7 cellular contexts compared by ENCODE assay signal in genomic region chr15:25640969-25641745, GRCh38.
DNase-seq lines count a peak whose midpoint lies in the region; ATAC-seq and TF ChIP-seq lines count a peak whose summit lies in the region.
"Not testable (repeated sequence)": the region's sequence is repeated elsewhere in the genome, so short reads cannot be mapped to it uniquely, and the experiment has no call there.

No MANE protein-coding gene starts in this region.

- H3F3A ChIP-seq in neural cell (ENCODE audit: insufficient read depth, low read length, poor library complexity, severe bottlenecking) = not testable (repeated sequence)
- peaks cover 21% of the 10 kb centered on the region for H3F3A ChIP-seq in smooth muscle cell (ENCODE audit: low read depth)

- not testable (repeated sequence) for H3K4me1 ChIP-seq in SJCRH30; lung (ENCODE audit: control insufficient read depth in 2 of 2, insufficient read depth in 2 of 2, low read length in 2 of 2)
- H3K4me1 ChIP-seq in hepatocyte (ENCODE audit: insufficient read depth) (peaks cover 39% of the 10 kb centered on the region), smooth muscle cell (ENCODE audit: low read depth) (peaks cover 45% of the 10 kb centered on the region)

- H3K4me2 ChIP-seq in hepatocyte (peak overlapping the region; percentile 55), neural cell (ENCODE audit: low read length) (peak overlapping the region; percentile 1), smooth muscle cell (peak overlapping the region; percentile 61)

- peak overlapping the region; percentile 2 for H3K4me3 Mint-ChIP-seq in progenitor cell of endocrine pancreas (ENCODE audit: low read depth)

- not testable (repeated sequence) for ATAC-seq in lung (ENCODE audit: insufficient read depth, low FRiP score)

- not testable (repeated sequence) for H3K4me3 ChIP-seq in SJCRH30, hepatocyte, lung, smooth muscle cell
- peak overlapping the region; percentile 44 for H3K4me3 ChIP-seq in neural cell (ENCODE audit: low read length)

- TF ChIP-seq RAD21 in neural cell (conservative IDR thresholded peaks at IDR 0.05) = not testable (repeated sequence)

- not testable (repeated sequence) for H3K36me3 Mint-ChIP-seq in progenitor cell of endocrine pancreas (ENCODE audit: insufficient read depth)

- H3K27me3 Mint-ChIP-seq in progenitor cell of endocrine pancreas = not testable (repeated sequence)

- H2AFZ ChIP-seq in hepatocyte (peak overlapping the region; percentile 12), smooth muscle cell (ENCODE audit: low read depth) (peak overlapping the region; percentile 44)
- H2AFZ ChIP-seq in neural cell (ENCODE audit: low read depth, low read length) = not testable (repeated sequence)

- H4K20me1 ChIP-seq in hepatocyte (ENCODE audit: insufficient read depth, poor library complexity, severe bottlenecking); neural cell (ENCODE audit: insufficient read depth); smooth muscle cell (ENCODE audit: low read depth): not testable (repeated sequence)

- TF ChIP-seq EP300 in neural cell (conservative IDR thresholded peaks at IDR 0.05; ENCODE audit: poor library complexity, severe bottlenecking) = not testable (repeated sequence)

- peaks cover 18% of the 10 kb centered on the region for H3K79me2 ChIP-seq in hepatocyte
- H3K79me2 ChIP-seq in neural cell (replicated peaks; ENCODE audit: insufficient read depth, low read length); smooth muscle cell (ENCODE audit: low read depth): not testable (repeated sequence)

- 27% methylated on average over 7 of the region's 7 CpGs for WGBS in hepatocyte (ENCODE audit: low lambda C conversion rate, missing lambda C conversion rate)
- WGBS in lung, 2 donors = 50 to 68% methylated on average over 7 of the region's 7 CpGs
- 20% methylated on average over 7 of the region's 7 CpGs for WGBS in smooth muscle cell (ENCODE audit: low lambda C conversion rate)

- not testable (repeated sequence) for H3K27me3 ChIP-seq in SJCRH30; hepatocyte; lung (ENCODE audit: control insufficient read depth, insufficient read depth); neural cell (ENCODE audit: insufficient read depth, low read depth, low read length); smooth muscle cell (ENCODE audit: low read depth)

- peak overlapping the region; percentile 36 for H3K9ac ChIP-seq in neural cell (ENCODE audit: low read length)
- not testable (repeated sequence) for H3K9ac ChIP-seq in smooth muscle cell (ENCODE audit: low read depth)

- H3K36me3 ChIP-seq in SJCRH30; hepatocyte (replicated peaks; ENCODE audit: insufficient read depth, low read depth); lung (ENCODE audit: control insufficient read depth in 2 of 2, insufficient read depth in 2 of 2, low read length in 2 of 2); neural cell (ENCODE audit: insufficient read depth, low read length); smooth muscle cell (ENCODE audit: low read depth): not testable (repeated sequence)

- H3K27ac Mint-ChIP-seq in progenitor cell of endocrine pancreas = peak overlapping the region; percentile 92

- H3K9me3 ChIP-seq in SJCRH30 (replicated peaks); hepatocyte (ENCODE audit: low read depth); lung (ENCODE audit: control insufficient read depth in 2 of 2, insufficient read depth in 1 of 2, low read length in 1 of 2); neural cell (ENCODE audit: low read length); smooth muscle cell (replicated peaks; ENCODE audit: low read depth): not testable (repeated sequence)

- H3K9me2 ChIP-seq in hepatocyte (replicated peaks; ENCODE audit: insufficient read depth); neural cell (ENCODE audit: insufficient read depth, low read length): not testable (repeated sequence)

- H3K9me3 Mint-ChIP-seq in progenitor cell of endocrine pancreas (ENCODE audit: low read depth) = not testable (repeated sequence)

- H3K27ac ChIP-seq in SJCRH30 = peak overlapping the region; percentile 16; the same call in 1 of the 2 replicates
- H3K27ac ChIP-seq in hepatocyte = peak overlapping the region; percentile 70
- not testable (repeated sequence) for H3K27ac ChIP-seq in lung (ENCODE audit: low read depth in 1 of 2, low read length in 1 of 2)
- peak overlapping the region; percentile 72 for H3K27ac ChIP-seq in neural cell (ENCODE audit: low read length)
- peak overlapping the region; percentile 67 for H3K27ac ChIP-seq in smooth muscle cell (ENCODE audit: low read depth)

- not testable (repeated sequence) for TF ChIP-seq CTCF in hepatocyte (IDR thresholded peaks at IDR 0.05; ENCODE audit: poor library complexity); lung (IDR thresholded peaks at IDR 0.05; ENCODE audit: control extremely low read depth, extremely low read depth); neural cell (IDR thresholded peaks at IDR 0.05; ENCODE audit: poor library complexity, severe bottlenecking); progenitor cell of endocrine pancreas (IDR thresholded peaks at IDR 0.05; ENCODE audit: unreplicated experiment); smooth muscle cell (IDR thresholded peaks at IDR 0.05; ENCODE audit: borderline replicate concordance, insufficient read depth, poor library complexity, severe bottlenecking)

- DNase-seq in NCI-H524 (lab: John Stamatoyannopoulos, UW) (peak; percentile 68 to 87), lung (ENCODE audit: low spot score) (peak; percentile 46)
- not testable (repeated sequence) for DNase-seq in SJCRH30; hepatocyte (ENCODE audit: low spot score); progenitor cell of endocrine pancreas (ENCODE audit: low spot score, unreplicated experiment); smooth muscle cell (lab: John Stamatoyannopoulos, UW; ENCODE audit: unreplicated experiment)

- H3K4me1 Mint-ChIP-seq in progenitor cell of endocrine pancreas (ENCODE audit: low read depth) = peaks cover 65% of the 10 kb centered on the region

Comparison
In these comparisons a context has a peak if more than half of its experiments do, and no peak if none do; other contexts are left out.
1. H3K4me2 ChIP-seq: peak in every context shown above with its lines; median percentile 61 in smooth muscle cell; 55 in hepatocyte; 1 in neural cell.